ENCODE assay signal across 1 cellular context in genomic region chr6:18034798-18035202, GRCh38.
TF ChIP-seq lines count a peak whose summit lies in the region.

No MANE protein-coding gene starts in this region.

TF ChIP-seq in HepG2, 621 proteins besides CTCF, POLR2A, EP300 and RAD21 (continued from another document and continues in another):
- TF ChIP-seq REST (IDR thresholded peaks at IDR 0.05; ENCODE audit: borderline replicate concordance in 1 of 2, low read depth in 1 of 2, low read length in 2 of 2) (no peak), LCORL (IDR thresholded peaks at IDR 0.05) (peak; percentile 55; the same call in 1 of the 2 replicates), LCORL (CRISPR knock-in tag; IDR thresholded peaks at IDR 0.05) (no peak), SNAPC4 (CRISPR knock-in tag; IDR thresholded peaks at IDR 0.05) (no peak), ESRRA (CRISPR knock-in tag; IDR thresholded peaks at IDR 0.05; ENCODE audit: low read depth) (no peak), ZMYM3 (CRISPR knock-in tag; IDR thresholded peaks at IDR 0.05) (peak; percentile 69; the same call in 1 of the 2 replicates), CC2D1A (CRISPR knock-in tag; IDR thresholded peaks at IDR 0.05) (no peak), ZNF282 (IDR thresholded peaks at IDR 0.05; ENCODE audit: partially characterized antibody) (no peak), SMARCC2 (IDR thresholded peaks at IDR 0.05) (no peak), AKAP8 (CRISPR knock-in tag; IDR thresholded peaks at IDR 0.05) (no peak), MTA1 (CRISPR knock-in tag; IDR thresholded peaks at IDR 0.05; ENCODE audit: borderline replicate concordance) (no peak), ZBTB42 (CRISPR knock-in tag; IDR thresholded peaks at IDR 0.05) (no peak), CCDC6 (CRISPR knock-in tag; IDR thresholded peaks at IDR 0.05) (no peak), TCF12 (IDR thresholded peaks at IDR 0.05) (no peak), TCF12 (CRISPR knock-in tag; IDR thresholded peaks at IDR 0.05) (no peak), ZNF646 (CRISPR knock-in tag; IDR thresholded peaks at IDR 0.05) (no peak), TEF (CRISPR knock-in tag; IDR thresholded peaks at IDR 0.05) (no peak), SMAD9 (CRISPR knock-in tag; IDR thresholded peaks at IDR 0.05) (no peak), NONO (IDR thresholded peaks at IDR 0.05) (no peak), NONO (CRISPR knock-in tag; conservative IDR thresholded peaks at IDR 0.05) (no peak), ZSCAN21 (CRISPR knock-in tag; IDR thresholded peaks at IDR 0.05; ENCODE audit: borderline replicate concordance) (no peak), ZNF572 (CRISPR knock-in tag; IDR thresholded peaks at IDR 0.05) (no peak), RELA (CRISPR knock-in tag; IDR thresholded peaks at IDR 0.05) (no peak), ZNF614 (CRISPR knock-in tag; IDR thresholded peaks at IDR 0.05; ENCODE audit: borderline replicate concordance) (peak; percentile 35; the same call in 1 of the 2 replicates), ARNTL (CRISPR knock-in tag; IDR thresholded peaks at IDR 0.05) (no peak), ZBED4 (CRISPR knock-in tag; IDR thresholded peaks at IDR 0.05; ENCODE audit: borderline replicate concordance) (no peak), ZNF510 (CRISPR knock-in tag; IDR thresholded peaks at IDR 0.05; ENCODE audit: low read depth) (no peak), NBN (conservative IDR thresholded peaks at IDR 0.05) (no peak), AGO2 (optimal IDR thresholded peaks at IDR 0.05; ENCODE audit: low read depth, low read length) (no peak), MED1 (CRISPR knock-in tag; IDR thresholded peaks at IDR 0.05) (peak; percentile 52), PREB (CRISPR knock-in tag; IDR thresholded peaks at IDR 0.05) (no peak), ZSCAN22 (CRISPR knock-in tag; IDR thresholded peaks at IDR 0.05) (no peak), THAP7 (CRISPR knock-in tag; IDR thresholded peaks at IDR 0.05) (no peak), MAFK (conservative IDR thresholded peaks at IDR 0.05 in 1 of 2, IDR thresholded peaks at IDR 0.05 in 1 of 2; ENCODE audit: low read length in 2 of 2) (peak; percentile 35 to 65; a peak in 2 of 4 replicates), GABPA (IDR thresholded peaks at IDR 0.05; ENCODE audit: low read depth, low read length) (no peak), GABPA (CRISPR knock-in tag; IDR thresholded peaks at IDR 0.05; ENCODE audit: low read depth) (no peak)
